ENCODE assay signal across 9 cellular contexts in genomic region chr3:74267583-74268184, GRCh38.
A peak's percentile ranks its signal among the peaks of the same experiment; 100 is the strongest.
DNase-seq lines count a peak whose midpoint lies in the region; ATAC-seq and TF ChIP-seq lines count a peak whose summit lies in the region.
"Had no signal": no experiment of that assay in that cellular context is flagged by ENCODE, and none has a peak within 500 bp of the region (broad histone marks: within the 10 kb centered on the region; RNA-seq: fewer than 3 reads in every experiment).

No MANE protein-coding gene starts in this region.

- BruUV-seq in PC-9 (replicated peaks; lab: Mats Ljungman, UMichigan), result no TSS peak

- intact Hi-C loops in PC-9 (cut with micrococcal nuclease; ENCODE audit: unreplicated experiment), result no loop called here
- intact Hi-C loops in activated T-helper 1 cell treated with anti-CD3 and anti-CD28 coated beads, Interleukin-12 subunit alpha, Interleukin-12 subunit beta, Interleukin-2, Interleukin-4 antibody, amounts not matched to agents 30 ng/mL and 10 ng/mL and 1 ng/mL, durations not matched to agents 14 hours and 24 hours and 36 hours (cut with micrococcal nuclease), result no loop called here

- no peaks in the 10 kb centered on the region for H3K79me2 ChIP-seq in PC-9 (ENCODE audit: low read depth)

- H3K9me2 ChIP-seq in PC-9 (ENCODE audit: insufficient read depth), result no peaks in the 10 kb centered on the region

- no peak overlapping the region for H3K4me2 ChIP-seq in PC-9
- H3K4me2 ChIP-seq: BLaER1 had no signal

- H3K36me3 ChIP-seq in PC-9 (ENCODE audit: low read depth), result no peaks in the 10 kb centered on the region
- H3K36me3 ChIP-seq: BLaER1 had no signal

- H3K27ac Mint-ChIP-seq in nephron progenitor cell, result no peak overlapping the region
- H3K27ac Mint-ChIP-seq in activated T-helper 1 cell treated with anti-CD3 and anti-CD28 coated beads, Interleukin-12 subunit alpha, Interleukin-12 subunit beta, Interleukin-2, Interleukin-4 antibody, amounts not matched to agents 30 ng/mL and 10 ng/mL and 1 ng/mL, durations not matched to agents 14 hours and 24 hours and 36 hours, result no peak overlapping the region

- CTCF ChIA-PET in PC-9 (lab: Charles Lee), result interaction anchor here (0.6 kb wide), 1 partner anchor 1156 kb away, joined by 15 read pairs; no protein-coding TSS in a partner anchor

- no peaks in the 10 kb centered on the region for H3K4me1 ChIP-seq in PC-9 (replicated peaks; ENCODE audit: insufficient read depth)
- H3K4me1 ChIP-seq: BLaER1 had no signal

- no peaks in the 10 kb centered on the region for H3K9me3 ChIP-seq in PC-9 (ENCODE audit: insufficient read depth, low read depth)
- H3K9me3 ChIP-seq: BLaER1 had no signal

- DNase-seq in DMS53 (lab: John Stamatoyannopoulos, UW) (peak; percentile 60), DMS53 treated with DMSO at 0.1 percent for 48 hours (lab: John Stamatoyannopoulos, UW; ENCODE audit: unreplicated experiment) (no peak), PC-9 (peak in 1 of 2 experiments; percentile 8), epithelial cell of prostate (ENCODE audit: low read depth, low spot score) (peak; percentile 6), nephron progenitor cell (peak; percentile 47)
- DNase-seq in activated T-helper 1 cell treated with anti-CD3 and anti-CD28 coated beads, Interleukin-12 subunit alpha, Interleukin-12 subunit beta, Interleukin-2, Interleukin-4 antibody, amounts not matched to agents 30 ng/mL and 10 ng/mL and 1 ng/mL, durations not matched to agents 14 hours and 24 hours and 36 hours (ENCODE audit: low spot score), result no peak

- H3F3A ChIP-seq in PC-9 (ENCODE audit: insufficient read depth, low read depth), result no peaks in the 10 kb centered on the region

- POLR2A ChIA-PET in PC-9 (lab: Charles Lee; ENCODE audit: unreplicated experiment), result no interaction called here

- H3K36me3 Mint-ChIP-seq in nephron progenitor cell (ENCODE audit: low read depth), result no peaks in the 10 kb centered on the region
- no peaks in the 10 kb centered on the region for H3K36me3 Mint-ChIP-seq in activated T-helper 1 cell treated with anti-CD3 and anti-CD28 coated beads, Interleukin-12 subunit alpha, Interleukin-12 subunit beta, Interleukin-2, Interleukin-4 antibody, amounts not matched to agents 30 ng/mL and 10 ng/mL and 1 ng/mL, durations not matched to agents 14 hours and 24 hours and 36 hours (ENCODE audit: low read depth)

- H2AFZ ChIP-seq in PC-9, result no peak overlapping the region

- TF ChIP-seq CTCF in PC-9 (conservative IDR thresholded peaks at IDR 0.05) (peak; percentile 82), nephron progenitor cell (IDR thresholded peaks at IDR 0.05) (peak; percentile 87)

- H3K4me3 Mint-ChIP-seq in nephron progenitor cell, result no peak overlapping the region
- H3K4me3 Mint-ChIP-seq in activated T-helper 1 cell treated with anti-CD3 and anti-CD28 coated beads, Interleukin-12 subunit alpha, Interleukin-12 subunit beta, Interleukin-2, Interleukin-4 antibody, amounts not matched to agents 30 ng/mL and 10 ng/mL and 1 ng/mL, durations not matched to agents 14 hours and 24 hours and 36 hours, result no peak overlapping the region

- H3K27ac ChIP-seq in PC-9, result no peak overlapping the region
- no peak overlapping the region for H3K27ac ChIP-seq in epithelial cell of prostate
- H3K27ac ChIP-seq: BLaER1 had no signal

- no peaks in the 10 kb centered on the region for H3K9me3 Mint-ChIP-seq in nephron progenitor cell
- H3K9me3 Mint-ChIP-seq in activated T-helper 1 cell treated with anti-CD3 and anti-CD28 coated beads, Interleukin-12 subunit alpha, Interleukin-12 subunit beta, Interleukin-2, Interleukin-4 antibody, amounts not matched to agents 30 ng/mL and 10 ng/mL and 1 ng/mL, durations not matched to agents 14 hours and 24 hours and 36 hours, result no peaks in the 10 kb centered on the region

- H4K20me1 ChIP-seq in PC-9 (ENCODE audit: insufficient read depth), result no peaks in the 10 kb centered on the region
- H4K20me1 ChIP-seq: BLaER1 had no signal

- no peaks in the 10 kb centered on the region for H3K4me1 Mint-ChIP-seq in nephron progenitor cell
- H3K4me1 Mint-ChIP-seq in activated T-helper 1 cell treated with anti-CD3 and anti-CD28 coated beads, Interleukin-12 subunit alpha, Interleukin-12 subunit beta, Interleukin-2, Interleukin-4 antibody, amounts not matched to agents 30 ng/mL and 10 ng/mL and 1 ng/mL, durations not matched to agents 14 hours and 24 hours and 36 hours (ENCODE audit: low read depth), result no peaks in the 10 kb centered on the region

- no peaks in the 10 kb centered on the region for H3K27me3 ChIP-seq in PC-9 (ENCODE audit: insufficient read depth, low read depth)
- H3K27me3 ChIP-seq: BLaER1 had no signal

- no peak overlapping the region for H3K4me3 ChIP-seq in PC-9
- H3K4me3 ChIP-seq: BLaER1 had no signal

- ATAC-seq in HG02678 (IDR thresholded peaks at IDR 0.05; ENCODE audit: unreplicated experiment), result peak; percentile 79
- no peak for ATAC-seq in HG02588 (IDR thresholded peaks at IDR 0.05; ENCODE audit: unreplicated experiment)

- no peaks in the 10 kb centered on the region for H3K27me3 Mint-ChIP-seq in nephron progenitor cell (ENCODE audit: low read depth, poor library complexity)
- H3K27me3 Mint-ChIP-seq in activated T-helper 1 cell treated with anti-CD3 and anti-CD28 coated beads, Interleukin-12 subunit alpha, Interleukin-12 subunit beta, Interleukin-2, Interleukin-4 antibody, amounts not matched to agents 30 ng/mL and 10 ng/mL and 1 ng/mL, durations not matched to agents 14 hours and 24 hours and 36 hours (ENCODE audit: insufficient read depth), result no peaks in the 10 kb centered on the region

Comparison
In these comparisons a context has a peak if more than half of its experiments do, and no peak if none do; other contexts are left out.
1. DNase-seq: peak in DMS53 (single experiment), epithelial cell of prostate (single experiment) and nephron progenitor cell (single experiment); none in DMS53 treated with DMSO at 0.1 percent for 48 hours (single experiment) and activated T-helper 1 cell treated with anti-CD3 and anti-CD28 coated beads, Interleukin-12 subunit alpha, Interleukin-12 subunit beta, Interleukin-2, Interleukin-4 antibody, amounts not matched to agents 30 ng/mL and 10 ng/mL and 1 ng/mL, durations not matched to agents 14 hours and 24 hours and 36 hours (single experiment).